8 cellular contexts compared by ENCODE assay signal in the genomic region with DNA sequence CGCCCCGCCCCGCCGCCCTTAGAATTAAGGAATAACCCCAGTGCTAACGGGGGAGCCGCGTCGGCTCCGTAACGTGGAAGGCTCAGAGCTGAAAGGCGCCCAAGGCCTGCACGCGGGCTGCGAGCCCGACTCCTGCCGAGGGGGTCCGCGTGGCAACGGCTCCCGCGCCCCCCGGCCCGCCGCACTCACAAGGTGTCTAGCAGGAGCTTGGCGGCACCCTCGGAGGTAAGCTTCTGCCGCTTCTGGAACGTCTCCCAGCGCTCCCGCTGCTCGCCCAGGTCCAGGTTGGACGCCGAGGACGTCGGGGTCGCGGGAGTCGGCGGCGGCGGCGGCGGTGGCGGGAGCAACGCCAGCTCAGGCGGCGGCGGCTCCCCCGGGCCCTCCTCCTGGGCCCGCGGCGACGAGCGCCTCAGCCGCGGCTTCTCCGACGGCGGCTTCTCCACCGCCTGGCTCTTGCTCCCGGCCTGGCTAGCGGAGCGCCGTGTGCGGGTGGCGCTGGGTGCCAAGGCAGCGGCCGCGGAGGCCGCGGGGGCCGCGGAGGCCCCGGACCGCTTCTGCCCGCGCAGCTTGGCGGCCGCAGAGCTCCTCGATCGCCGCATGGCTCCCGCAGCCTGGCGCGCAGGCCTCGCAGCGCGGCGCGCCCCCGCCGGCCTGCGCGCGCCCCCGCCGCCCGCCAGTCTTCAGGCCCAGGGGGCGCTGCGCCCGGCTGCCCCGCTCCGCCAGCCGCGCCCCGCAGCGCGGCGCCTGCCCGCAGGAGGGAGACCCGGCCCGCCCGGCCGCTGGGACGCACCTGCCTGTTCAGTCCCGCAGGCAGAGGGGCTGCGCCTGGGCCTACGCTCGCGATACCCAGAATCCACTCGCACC. TPM values are rescaled to one million over a fixed set of nuclear protein-coding genes. Genes with fewer than 3 reads are reported as not detected.
DNase-seq lines count a peak whose midpoint lies in the region; ATAC-seq and TF ChIP-seq lines count a peak whose summit lies in the region.

CENPV (minus strand) TSS at position 632 of the 864 bp plus-strand sequence; CDS start at position 599, 33 bp downstream.

- POLR2A ChIA-PET in A673 (lab: Charles Lee; ENCODE audit: low non-redundant PET) = interaction anchor here (0.6 kb wide), 1 partner anchor 101 kb away, joined by 3 read pairs; no protein-coding TSS in a partner anchor

- no peak for TF ChIP-seq POLR2A in esophagus muscularis mucosa (IDR thresholded peaks at IDR 0.05; ENCODE audit: low read depth)

- 0 out of 2 replicates have a peak, but pooled peaks cover 8% of the 10 kb centered on the region for H3F3A ChIP-seq in OCI-LY1 (ENCODE audit: insufficient read depth, low read length)

- peak within 1 kb of the TSS; percentile 93; the same call in 1 of the 2 replicates for H2AFZ ChIP-seq in OCI-LY1 (ENCODE audit: low read length)

- under 1% methylated on average over 51 of the region's 121 CpGs for WGBS in esophagus muscularis mucosa

- DNase-seq in A673 (ENCODE audit: low spot score) (peak; percentile 78), esophagus muscularis mucosa (ENCODE audit: extremely low spot score) (no peak)
- DNase-seq in activated T-cell treated with anti-CD3 and anti-CD28 coated beads, Interleukin-2, amount 50 U/mL, for 24 hours = peak; percentile 83
- peak; percentile 74 to 77 for DNase-seq in stimulated activated naive CD8-positive, alpha-beta T cell treated with anti-CD3 and anti-CD28 coated beads, Interleukin-15, amount 100 ng/mL, for 72 hours

- CTCF ChIA-PET in A673 (lab: Charles Lee) = interaction anchor here (0.6 to 1.5 kb wide), 7 partner anchors 11 to 1817 kb away, joined by 3 to 16 read pairs (median 4); partner anchors contain the start of gene UBB

- H3K79me2 ChIP-seq in OCI-LY1 (ENCODE audit: insufficient read depth, low read length) = peaks cover 32% of the 10 kb centered on the region

- no peaks in the 10 kb centered on the region for H4K20me1 ChIP-seq in OCI-LY1 (ENCODE audit: insufficient read depth, low read length)

- no peak; the same call in 1 of the 2 replicates for TF ChIP-seq CTCF in A673 (conservative IDR thresholded peaks at IDR 0.05; ENCODE audit: low read depth, low read length)
- no peak for TF ChIP-seq CTCF in OCI-LY1 (IDR thresholded peaks at IDR 0.05; ENCODE audit: low read length)
- peak in 1 of 3 experiments; percentile 18 for TF ChIP-seq CTCF in esophagus muscularis mucosa (IDR thresholded peaks at IDR 0.05)
- TF ChIP-seq CTCF in nephron (IDR thresholded peaks at IDR 0.05; ENCODE audit: unreplicated experiment in 3 of 3) = no peak

- no TSS peak for BruUV-seq in A673 (replicated peaks; lab: Mats Ljungman, UMichigan)

- H3K36me3 ChIP-seq in A673 (ENCODE audit: insufficient read depth, low read length, poor library complexity, severe bottlenecking) = peaks cover 18% of the 10 kb centered on the region
- H3K36me3 ChIP-seq in OCI-LY1 (ENCODE audit: insufficient read depth, low read length) = peaks cover 20% of the 10 kb centered on the region
- H3K36me3 ChIP-seq in esophagus muscularis mucosa = peaks cover 0 to 17% (median 11%) of the 10 kb centered on the region in 4 donors

- H3K9me2 ChIP-seq in OCI-LY1 (ENCODE audit: low read depth, low read length) = no peaks in the 10 kb centered on the region

- H3K27ac ChIP-seq in A673 (ENCODE audit: low read depth, low read length, poor library complexity, severe bottlenecking) = peak within 1 kb of the TSS; percentile 81
- peak within 1 kb of the TSS; percentile 91 for H3K27ac ChIP-seq in OCI-LY1 (ENCODE audit: low read depth, low read length, poor library complexity, severe bottlenecking)
- peak within 1 kb of the TSS; percentile 58 to 74 (median 71) for H3K27ac ChIP-seq in esophagus muscularis mucosa (replicated peaks in 1 of 4)

- ATAC-seq in GM18861 (IDR thresholded peaks at IDR 0.05; ENCODE audit: unreplicated experiment) (peak; percentile 53), HG03159 (IDR thresholded peaks at IDR 0.05; ENCODE audit: unreplicated experiment) (peak; percentile 67)
- ATAC-seq in stimulated activated naive CD8-positive, alpha-beta T cell treated with anti-CD3 and anti-CD28 coated beads, Interleukin-15, amount 100 ng/mL, for 72 hours = peak; percentile 87

- peak within 1 kb of the TSS; percentile 87 for H3K4me2 ChIP-seq in OCI-LY1 (ENCODE audit: low read length)

- H3K27me3 Mint-ChIP-seq in activated T-cell treated with anti-CD3 and anti-CD28 coated beads, Interleukin-2, amount 50 U/mL, for 24 hours = no peaks in the 10 kb centered on the region
- peaks cover 7% of the 10 kb centered on the region for H3K27me3 Mint-ChIP-seq in nephron (ENCODE audit: low read depth)
- H3K27me3 Mint-ChIP-seq in stimulated activated naive CD8-positive, alpha-beta T cell treated with anti-CD3 and anti-CD28 coated beads, Interleukin-15, amount 100 ng/mL, for 72 hours = no peaks in the 10 kb centered on the region

- H3K9ac ChIP-seq in OCI-LY1 (ENCODE audit: low read length) = peak within 1 kb of the TSS; percentile 95

- no peaks in the 10 kb centered on the region for H3K9me3 Mint-ChIP-seq in activated T-cell treated with anti-CD3 and anti-CD28 coated beads, Interleukin-2, amount 50 U/mL, for 24 hours
- H3K9me3 Mint-ChIP-seq in nephron = no peaks in the 10 kb centered on the region
- H3K9me3 Mint-ChIP-seq in stimulated activated naive CD8-positive, alpha-beta T cell treated with anti-CD3 and anti-CD28 coated beads, Interleukin-15, amount 100 ng/mL, for 72 hours = no peaks in the 10 kb centered on the region

- peak within 1 kb of the TSS; percentile 63 for H3K4me3 ChIP-seq in A673 (ENCODE audit: low read depth, low read length, poor library complexity, severe bottlenecking)
- peak within 1 kb of the TSS; percentile 75 for H3K4me3 ChIP-seq in OCI-LY1 (ENCODE audit: low read depth, low read length, poor library complexity, severe bottlenecking)
- peak within 1 kb of the TSS; percentile 74 to 83 (median 76) for H3K4me3 ChIP-seq in esophagus muscularis mucosa

- H3K4me1 ChIP-seq in A673 (ENCODE audit: insufficient read depth, low read length, poor library complexity, severe bottlenecking) (peaks cover 6% of the 10 kb centered on the region), OCI-LY1 (ENCODE audit: insufficient read depth, low read length, severe bottlenecking) (peaks cover 42% of the 10 kb centered on the region), esophagus muscularis mucosa (peaks cover 9 to 24% (median 20%) of the 10 kb centered on the region in 4 donors)

- H3K36me3 Mint-ChIP-seq in activated T-cell treated with anti-CD3 and anti-CD28 coated beads, Interleukin-2, amount 50 U/mL, for 24 hours (ENCODE audit: low read depth) = peaks cover 42% of the 10 kb centered on the region
- peaks cover 11% of the 10 kb centered on the region for H3K36me3 Mint-ChIP-seq in nephron (ENCODE audit: low read depth)

- intact Hi-C loops in A673 (cut with micrococcal nuclease; ENCODE audit: unreplicated experiment) = no loop called here
- intact Hi-C loops in esophagus muscularis mucosa (cut with DNase I) = loop anchor here (5.0 to 10.0 kb wide), 2 partner anchors 66 to 138 kb away; partner anchors contain the start of genes NCOR1 and PIGL

- no peak for TF ChIP-seq EP300 in esophagus muscularis mucosa (IDR thresholded peaks at IDR 0.05)

- no peaks in the 10 kb centered on the region for H3K9me3 ChIP-seq in A673 (ENCODE audit: low read depth, low read length, poor library complexity, severe bottlenecking)
- H3K9me3 ChIP-seq in OCI-LY1 (ENCODE audit: low read length) = no peaks in the 10 kb centered on the region
- H3K9me3 ChIP-seq in esophagus muscularis mucosa = no peaks in the 10 kb centered on the region

- H3K4me1 Mint-ChIP-seq in activated T-cell treated with anti-CD3 and anti-CD28 coated beads, Interleukin-2, amount 50 U/mL, for 24 hours (ENCODE audit: low read depth) = peaks cover 28% of the 10 kb centered on the region
- peaks cover 10% of the 10 kb centered on the region for H3K4me1 Mint-ChIP-seq in nephron
- H3K4me1 Mint-ChIP-seq in stimulated activated naive CD8-positive, alpha-beta T cell treated with anti-CD3 and anti-CD28 coated beads, Interleukin-15, amount 100 ng/mL, for 72 hours = peaks cover 44% of the 10 kb centered on the region

- H3K27me3 ChIP-seq in A673 (replicated peaks; ENCODE audit: insufficient read depth, low read depth, low read length, poor library complexity) = no peaks in the 10 kb centered on the region
- no peaks in the 10 kb centered on the region for H3K27me3 ChIP-seq in OCI-LY1 (ENCODE audit: insufficient read depth, low read length)
- H3K27me3 ChIP-seq in esophagus muscularis mucosa = no peaks in the 10 kb centered on the region

- H3K27ac Mint-ChIP-seq in activated T-cell treated with anti-CD3 and anti-CD28 coated beads, Interleukin-2, amount 50 U/mL, for 24 hours = peak within 1 kb of the TSS; percentile 93
- peak within 1 kb of the TSS; percentile 65 to 92 (median 84) for H3K27ac Mint-ChIP-seq in nephron
- H3K27ac Mint-ChIP-seq in stimulated activated naive CD8-positive, alpha-beta T cell treated with anti-CD3 and anti-CD28 coated beads, Interleukin-15, amount 100 ng/mL, for 72 hours = peak within 1 kb of the TSS; percentile 83 to 93

- peak within 1 kb of the TSS; percentile 97 for H3K4me3 Mint-ChIP-seq in activated T-cell treated with anti-CD3 and anti-CD28 coated beads, Interleukin-2, amount 50 U/mL, for 24 hours
- H3K4me3 Mint-ChIP-seq in nephron = peak within 1 kb of the TSS; percentile 89 to 96 (median 91)
- peak within 1 kb of the TSS; percentile 92 to 97 for H3K4me3 Mint-ChIP-seq in stimulated activated naive CD8-positive, alpha-beta T cell treated with anti-CD3 and anti-CD28 coated beads, Interleukin-15, amount 100 ng/mL, for 72 hours

RNA-seq across cellular contexts. Expression of gene CENPV, which starts in this region (rescaled TPM):
- total RNA-seq in A673 (2021) (147 and 166 TPM in 2 replicates), esophagus muscularis mucosa (10 to 100 TPM in 2 of 4 donors, 1 to 10 TPM in 2; 4.2 to 10.9 (median 8.2) TPM)

Comparison
In these comparisons a context has a peak if more than half of its experiments do, and no peak if none do; other contexts are left out.
1. RNA of gene CENPV (total RNA-seq): 147 to 166 TPM in A673; 4.2 to 10.9 TPM in esophagus muscularis mucosa; every median in the first group is over 10 times any median in the second.
2. Peak in every context shown above with its lines, with median percentiles within 50 percentile points of each other: H3K27ac ChIP-seq, H3K4me3 ChIP-seq, ATAC-seq, H3K27ac Mint-ChIP-seq and H3K4me3 Mint-ChIP-seq.